ENCODE assay signal across 9 cellular contexts in genomic region chr5:137410234-137411010, GRCh38.
"Had no signal": no experiment of that assay in that cellular context is flagged by ENCODE, and none has a peak within 500 bp of the region (broad histone marks: within the 10 kb centered on the region; RNA-seq: fewer than 3 reads in every experiment).

No MANE protein-coding gene starts in this region.

- H3K4me1 Mint-ChIP-seq: GM23338 had no signal

- H3K4me2 ChIP-seq: GM23338 had no signal

- H3K4me1 ChIP-seq: HAP-1 had no signal

- H3K9ac ChIP-seq: GM23248 had no signal

- H3K36me3 ChIP-seq: HAP-1 had no signal

- DNase-seq: GM23248, GOT3, H7, H9, HCEC 1CT, HFFc6 had no signal

- H2AFZ ChIP-seq: GM23248, GM23338 had no signal

- H3K9me3 ChIP-seq: HAP-1 had no signal

- H3K4me3 Mint-ChIP-seq: GM23338, H9, HFFc6 had no signal

- H3K4me3 ChIP-seq: GM23248, GM23338, HAP-1 had no signal

- H3K27ac ChIP-seq: GM23248 had no signal

- H3K9me3 Mint-ChIP-seq: GM23338, H9, HFFc6 had no signal

- ATAC-seq: GM23338, HCT116 had no signal
